8 cellular contexts compared by ENCODE assay signal in the genomic region with DNA sequence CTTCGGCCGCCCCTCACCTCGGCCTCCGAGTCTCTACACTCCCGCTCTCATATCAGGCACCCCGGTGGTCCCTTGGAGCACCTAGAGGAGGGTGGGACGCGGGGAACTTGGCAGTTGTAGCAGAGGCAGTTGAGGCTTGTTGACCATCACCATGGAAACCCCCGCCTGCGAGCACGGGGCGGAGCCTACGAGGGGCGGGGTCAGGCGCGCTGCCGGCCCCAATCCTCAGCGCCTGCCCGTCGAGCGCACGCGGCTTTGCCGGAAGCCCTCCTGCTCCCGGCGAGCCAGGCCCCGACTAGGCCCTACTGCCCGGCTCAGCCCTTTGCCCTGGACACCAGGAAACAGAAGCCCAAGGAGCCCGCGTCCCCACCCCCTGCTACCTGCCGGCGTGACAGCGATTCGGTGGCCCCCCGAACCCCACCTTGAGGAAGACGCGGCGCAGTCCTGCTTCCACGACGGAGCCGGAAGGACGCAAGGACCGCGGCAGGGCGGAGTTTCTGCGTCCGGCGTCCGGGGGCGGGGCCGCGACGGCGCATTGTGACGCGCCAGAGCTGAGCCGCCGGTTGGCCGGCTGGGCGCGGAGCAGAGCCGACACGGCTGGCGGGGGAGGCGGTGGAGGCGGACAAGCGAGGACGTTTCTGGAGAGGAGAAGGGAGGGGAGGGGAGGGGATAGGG. TPM values are rescaled to one million over a fixed set of nuclear protein-coding genes. Genes with fewer than 3 reads are reported as not detected.
DNase-seq lines count a peak whose midpoint lies in the region; ATAC-seq and TF ChIP-seq lines count a peak whose summit lies in the region.

A gene with protein sequence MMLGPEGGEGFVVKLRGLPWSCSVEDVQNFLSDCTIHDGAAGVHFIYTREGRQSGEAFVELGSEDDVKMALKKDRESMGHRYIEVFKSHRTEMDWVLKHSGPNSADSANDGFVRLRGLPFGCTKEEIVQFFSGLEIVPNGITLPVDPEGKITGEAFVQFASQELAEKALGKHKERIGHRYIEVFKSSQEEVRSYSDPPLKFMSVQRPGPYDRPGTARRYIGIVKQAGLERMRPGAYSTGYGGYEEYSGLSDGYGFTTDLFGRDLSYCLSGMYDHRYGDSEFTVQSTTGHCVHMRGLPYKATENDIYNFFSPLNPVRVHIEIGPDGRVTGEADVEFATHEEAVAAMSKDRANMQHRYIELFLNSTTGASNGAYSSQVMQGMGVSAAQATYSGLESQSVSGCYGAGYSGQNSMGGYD (minus strand): TSS at position 477 of the 675 bp plus-strand sequence. CDS start 21,302 bp downstream, outside the sequence.

- peak within 1 kb of the TSS; percentile 50 to 99 for H3K27ac ChIP-seq in aorta (ENCODE audit: low read depth in 1 of 2, low read length in 2 of 2)

- no peak for TF ChIP-seq CTCF in astrocyte of the cerebellum (IDR thresholded peaks at IDR 0.05; ENCODE audit: low read depth, low read length, missing control alignments)

- H3K4me1 ChIP-seq in aorta (ENCODE audit: control insufficient read depth in 1 of 2, insufficient read depth in 2 of 2, low read length in 2 of 2) = peaks cover 0 to 6% of the 10 kb centered on the region in 2 donors

- 0 to 1% methylated on average over 60 to 68 of the region's 68 CpGs for WGBS in aorta, 2 donors

- peak; percentile 67 to 80 for DNase-seq in NCI-H1930 (lab: John Stamatoyannopoulos, UW)
- peak; percentile 91 for DNase-seq in T-helper 9 cell
- DNase-seq in astrocyte of the cerebellum (ENCODE audit: low read depth) = peak; percentile 83
- peak; percentile 95 for DNase-seq in hepatic stellate cell (ENCODE audit: low spot score)
- DNase-seq in renal cortical epithelial cell (ENCODE audit: low read depth) = peak; percentile 78
- peak; percentile 97 for DNase-seq in aorta

- intact Hi-C loops in aorta (cut with DNase I) = loop anchor here in 1 of 2 donors (1.0 kb wide), 1 partner anchor 11 kb away; no protein-coding TSS in a partner anchor

- H3K4me3 ChIP-seq in astrocyte of the cerebellum (ENCODE audit: low read depth, low read length) = peak within 1 kb of the TSS; percentile 77
- H3K4me3 ChIP-seq in aorta (ENCODE audit: low read length in 2 of 2) = peak within 1 kb of the TSS; percentile 39 to 87

- H3K9me3 ChIP-seq in aorta (ENCODE audit: control insufficient read depth, low read length) = no peaks in the 10 kb centered on the region

- no peaks in the 10 kb centered on the region for H3K36me3 ChIP-seq in aorta (ENCODE audit: control insufficient read depth in 1 of 2, insufficient read depth in 2 of 2, low read length in 1 of 2)

- ATAC-seq in GM18508 (IDR thresholded peaks at IDR 0.05; ENCODE audit: insufficient read depth, unreplicated experiment) (peak; percentile 31), HG02973 (IDR thresholded peaks at IDR 0.05; ENCODE audit: unreplicated experiment) (peak; percentile 60), aorta (ENCODE audit: low FRiP score) (peak; percentile 96)

- in situ Hi-C loops in astrocyte of the cerebellum (cut with HindIII; ENCODE audit: low sequenced_read_pairs) = no loop called here

- H3K27me3 ChIP-seq in aorta (ENCODE audit: control insufficient read depth in 1 of 2, insufficient read depth in 2 of 2, low read length in 1 of 2) = no peaks in the 10 kb centered on the region

RNA-seq across cellular contexts. Expression of the gene that starts here (rescaled TPM):
- total RNA-seq in renal cortical epithelial cell (302 and 345 TPM in 2 replicates), aorta (100 to 1,000 TPM; 103 to 114 TPM)
- 10 to 100 TPM; 54.3 to 63.2 TPM for polyA plus RNA-seq in aorta

Comparison
In these comparisons a context has a peak if more than half of its experiments do, and no peak if none do; other contexts are left out.
1. Peak in every context shown above with its lines: DNase-seq, ATAC-seq, H3K4me3 ChIP-seq and H3K27ac ChIP-seq.
2. ATAC-seq: peak in every context shown above with its lines; median percentile 96 in aorta; 60 in HG02973; 31 in GM18508.